In the genomic region with DNA sequence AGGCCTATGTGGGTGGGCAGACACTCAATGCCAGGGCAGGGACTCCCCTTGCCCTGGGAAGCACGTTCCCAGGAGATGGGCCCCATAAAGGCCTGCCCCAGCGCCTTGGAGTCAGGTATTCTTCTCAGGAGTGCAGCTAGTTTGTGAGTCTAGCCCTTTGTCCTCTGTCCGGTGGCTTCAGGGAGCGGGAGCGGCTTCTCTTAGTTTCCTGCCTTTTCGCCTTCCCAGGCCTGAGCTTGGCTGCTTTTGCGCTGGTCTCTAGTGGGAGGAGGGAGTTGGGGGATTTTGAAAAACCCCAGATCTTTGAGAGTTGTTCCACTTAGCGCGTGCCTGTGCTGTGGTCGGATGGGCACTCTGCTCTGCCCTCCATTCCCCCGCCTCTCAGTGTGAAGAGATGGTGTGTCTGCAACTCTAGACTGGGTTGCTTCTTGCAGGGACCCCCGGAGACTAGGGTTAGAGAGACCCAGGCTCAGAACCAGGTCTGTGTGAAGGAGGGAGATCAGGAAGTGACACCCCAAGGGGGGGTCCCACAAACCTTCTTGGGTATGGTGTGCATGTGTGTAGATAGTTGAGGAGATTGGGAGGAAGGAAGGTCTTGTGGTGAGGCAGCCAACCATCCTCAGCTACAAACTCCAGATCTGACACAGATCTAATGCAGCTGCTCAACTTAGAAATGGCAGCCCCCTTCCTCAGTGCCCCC, we compare ENCODE assay signal across 8 cellular contexts. TPM values are rescaled to one million over a fixed set of nuclear protein-coding genes. Genes with fewer than 3 reads are reported as not detected.
DNase-seq lines count a peak whose midpoint lies in the region; ATAC-seq and TF ChIP-seq lines count a peak whose summit lies in the region.

No MANE protein-coding gene starts in this region.

- H3K27ac ChIP-seq in SJCRH30 (peak overlapping the region; percentile 81), cingulate gyrus (ENCODE audit: low read depth, low read length) (peak overlapping the region; percentile 72), mesendoderm (ENCODE audit: low read depth, low read length) (no peak overlapping the region), upper lobe of left lung (peak overlapping the region; percentile 84 to 98 (median 96))

- no peak for TF ChIP-seq CTCF in GM06990 (IDR thresholded peaks at IDR 0.05; ENCODE audit: insufficient read depth, low read length, poor library complexity, severe bottlenecking)
- TF ChIP-seq CTCF in upper lobe of left lung (IDR thresholded peaks at IDR 0.05) = no peak

- peaks cover 57% of the 10 kb centered on the region for H3K79me2 ChIP-seq in mesendoderm (ENCODE audit: control insufficient read depth, insufficient read depth, low read length)

- no peak overlapping the region for H4K5ac ChIP-seq in mesendoderm (ENCODE audit: low read length)

- ATAC-seq in upper lobe of left lung (ENCODE audit: low FRiP score in 2 of 2) = no peak

- H3K27me3 ChIP-seq in GM06990 (replicated peaks; ENCODE audit: control insufficient read depth, insufficient read depth, low read length) (no peaks in the 10 kb centered on the region), SJCRH30 (no peaks in the 10 kb centered on the region), mesendoderm (ENCODE audit: insufficient read depth, low read length, poor library complexity) (no peaks in the 10 kb centered on the region), upper lobe of left lung (no peaks in the 10 kb centered on the region)

- no peak for TF ChIP-seq POLR2A in upper lobe of left lung (IDR thresholded peaks at IDR 0.05)

- no peak overlapping the region for H4K8ac ChIP-seq in mesendoderm (ENCODE audit: low read depth, low read length)

- peak overlapping the region; percentile 89 for H3K4ac ChIP-seq in mesendoderm (ENCODE audit: low read depth, low read length)

- H3K79me1 ChIP-seq in mesendoderm (ENCODE audit: low read length) = peaks cover 24% of the 10 kb centered on the region

- DNase-seq in GM06990 (ENCODE audit: extremely low read depth, insufficient read length) = peak; percentile 29
- DNase-seq in SJCRH30 = peak; percentile 43 to 57
- peak; percentile 40 for DNase-seq in mesendoderm
- no peak for DNase-seq in upper lobe of left lung
- DNase-seq in anterior cingulate cortex (lab: John Stamatoyannopoulos, UW) = no peak
- DNase-seq in NCI-H187 (lab: John Stamatoyannopoulos, UW) = no peak
- no peak for DNase-seq in DMS153 (lab: John Stamatoyannopoulos, UW)

- H3K4me3 ChIP-seq in GM06990 (replicated peaks; ENCODE audit: low read depth, low read length) (peak overlapping the region; percentile 78), SJCRH30 (peak overlapping the region; percentile 94), mesendoderm (ENCODE audit: low read length) (peak overlapping the region; percentile 91), upper lobe of left lung (peak overlapping the region; percentile 62 to 98 (median 93))

- H2BK5ac ChIP-seq in mesendoderm (ENCODE audit: low read length) = peak overlapping the region; percentile 61

- no CpG with 5 or more reads among the region's 12 CpGs for WGBS in mesendoderm (ENCODE audit: extremely low coverage, insufficient coverage, low lambda C conversion rate)
- 16 to 23% methylated on average over 8 to 12 of the region's 12 CpGs for WGBS in upper lobe of left lung, 2 donors

- H3K4me2 ChIP-seq in mesendoderm (ENCODE audit: low read length) = peak overlapping the region; percentile 85

- TF ChIP-seq EP300 in upper lobe of left lung (IDR thresholded peaks at IDR 0.05) = no peak

- peak overlapping the region; percentile 56 for H2AK5ac ChIP-seq in mesendoderm (ENCODE audit: low read length)

- H3K18ac ChIP-seq in mesendoderm (ENCODE audit: low read length) = peak overlapping the region; percentile 60

- peak overlapping the region; percentile 93 for H3K56ac ChIP-seq in mesendoderm (ENCODE audit: low read length)

- no peaks in the 10 kb centered on the region for H3K36me3 ChIP-seq in GM06990 (ENCODE audit: control insufficient read depth, insufficient read depth, low read length)
- no peaks in the 10 kb centered on the region; the same call in none of the 2 replicates for H3K36me3 ChIP-seq in SJCRH30
- H3K36me3 ChIP-seq in mesendoderm (ENCODE audit: control insufficient read depth, insufficient read depth, low read length) = no peaks in the 10 kb centered on the region
- H3K36me3 ChIP-seq in upper lobe of left lung = no peaks in the 10 kb centered on the region

- no peak overlapping the region for H2BK15ac ChIP-seq in mesendoderm (replicated peaks; ENCODE audit: low read depth)

- H2BK120ac ChIP-seq in mesendoderm (ENCODE audit: low read depth, low read length) = no peak overlapping the region

- H3K9me3 ChIP-seq in SJCRH30 (replicated peaks) (no peaks in the 10 kb centered on the region), upper lobe of left lung (no peaks in the 10 kb centered on the region)

- H3K4me1 ChIP-seq in SJCRH30 (peaks cover 38% of the 10 kb centered on the region), mesendoderm (ENCODE audit: control insufficient read depth, low read depth, low read length) (peaks cover 31% of the 10 kb centered on the region), upper lobe of left lung (peaks cover 50 to 71% (median 62%) of the 10 kb centered on the region in 4 donors)

- peak overlapping the region; percentile 88 for H3K9ac ChIP-seq in mesendoderm (ENCODE audit: low read length)

- H3K23ac ChIP-seq in mesendoderm (ENCODE audit: low read length) = no peak overlapping the region

RNA-seq across cellular contexts. Expression of gene PLCG1, which starts 1.3 kb away (rescaled TPM):
- 163 and 196 TPM in 2 replicates for total RNA-seq in SJCRH30 (2014; rRNA removed; shearing (Covaris generic))
- 62.4 TPM for polyA plus RNA-seq in mesendoderm (2013, experiment 1 of 2)
- 60.0 TPM for polyA plus RNA-seq in mesendoderm (2013, experiment 2 of 2)
- 100 to 1,000 TPM in 3 of 6 donors, 10 to 100 TPM in 3; 69.8 to 383 (median 99.5) TPM for total RNA-seq in upper lobe of left lung

Comparison
In these comparisons a context has a peak if more than half of its experiments do, and no peak if none do; other contexts are left out.
1. DNase-seq: peak in GM06990 (single experiment), SJCRH30 (2 of 2) and mesendoderm (single experiment); none in upper lobe of left lung (0 of 2), anterior cingulate cortex (0 of 58), NCI-H187 (0 of 2) and DMS153 (single experiment).
2. Peak in every context shown above with its lines, with median percentiles within 50 percentile points of each other: H3K4me3 ChIP-seq.